Comparison of ENCODE assay signal across 1 cellular context in genomic region chr13:47004552-47004951, GRCh38.
TF ChIP-seq lines count a peak whose summit lies in the region.

No MANE protein-coding gene starts in this region.

TF ChIP-seq in GM23338, 12 proteins besides CTCF, POLR2A, EP300 and RAD21:
- TF ChIP-seq JUNB (IDR thresholded peaks at IDR 0.05; ENCODE audit: unreplicated experiment) (no peak), STAT1 (IDR thresholded peaks at IDR 0.05; ENCODE audit: unreplicated experiment) (no peak), CREB1 (CRISPR knock-in tag; IDR thresholded peaks at IDR 0.05; ENCODE audit: low read depth) (no peak), ETS1 (IDR thresholded peaks at IDR 0.05) (no peak), EZH2phosphoT487 (IDR thresholded peaks at IDR 0.05; ENCODE audit: unreplicated experiment) (no peak), REST (IDR thresholded peaks at IDR 0.05; ENCODE audit: unreplicated experiment) (no peak), ZNF114 (CRISPR knock-in tag; IDR thresholded peaks at IDR 0.05) (no peak), ZNF331 (CRISPR knock-in tag; IDR thresholded peaks at IDR 0.05; ENCODE audit: low read depth) (no peak), EZH2 (IDR thresholded peaks at IDR 0.05; ENCODE audit: low read depth, unreplicated experiment) (no peak)
